ENCODE assay signal across 1 cellular context in genomic region chr2:96760036-96760985, GRCh38.
TF ChIP-seq lines count a peak whose summit lies in the region.

Gene CNNM4 (plus strand): TSS chr2:96760902. CDS start chr2:96761000, 98 bp downstream.

TF ChIP-seq in HepG2, 621 proteins besides CTCF, POLR2A, EP300 and RAD21 (continued from another document and continues in another):
- TF ChIP-seq ZNF883 (CRISPR knock-in tag; IDR thresholded peaks at IDR 0.05; ENCODE audit: not compliant biosample characterization) (no peak), ZFP37 (CRISPR knock-in tag; IDR thresholded peaks at IDR 0.05; ENCODE audit: borderline replicate concordance) (0 out of 2 replicates have a peak, but pooled peaks have one; percentile 48), ZNF446 (CRISPR knock-in tag; IDR thresholded peaks at IDR 0.05) (no peak), ZBTB3 (CRISPR knock-in tag; IDR thresholded peaks at IDR 0.05; ENCODE audit: borderline replicate concordance, low read depth) (0 out of 2 replicates have a peak, but pooled peaks have one; percentile 17), SUZ12 (IDR thresholded peaks at IDR 0.05; ENCODE audit: low read depth, low read length) (no peak), MLLT10 (CRISPR knock-in tag; IDR thresholded peaks at IDR 0.05) (no peak), ATF6 (CRISPR knock-in tag; conservative IDR thresholded peaks at IDR 0.05) (no peak), NFKBIZ (CRISPR knock-in tag; IDR thresholded peaks at IDR 0.05) (peak; percentile 48; the same call in 1 of the 2 replicates), ETV5 (CRISPR knock-in tag; IDR thresholded peaks at IDR 0.05; ENCODE audit: borderline replicate concordance) (no peak), ZBTB39 (CRISPR knock-in tag; IDR thresholded peaks at IDR 0.05) (0 out of 2 replicates have a peak, but pooled peaks have one; percentile 30), MAFG (CRISPR knock-in tag; IDR thresholded peaks at IDR 0.05) (no peak), STAT6 (CRISPR knock-in tag; IDR thresholded peaks at IDR 0.05; ENCODE audit: borderline replicate concordance) (no peak), ZNF792 (CRISPR knock-in tag; IDR thresholded peaks at IDR 0.05) (peak; percentile 14; the same call in 1 of the 2 replicates), FOXO4 (CRISPR knock-in tag; conservative IDR thresholded peaks at IDR 0.05) (no peak), CREB3 (CRISPR knock-in tag; IDR thresholded peaks at IDR 0.05) (no peak), ZNF549 (CRISPR knock-in tag; IDR thresholded peaks at IDR 0.05) (no peak), MLX (CRISPR knock-in tag; IDR thresholded peaks at IDR 0.05) (peak; percentile 50; the same call in 1 of the 2 replicates), ZNF317 (CRISPR knock-in tag; IDR thresholded peaks at IDR 0.05) (no peak), FUBP1 (CRISPR knock-in tag; IDR thresholded peaks at IDR 0.05; ENCODE audit: borderline replicate concordance) (no peak), MYNN (CRISPR knock-in tag; IDR thresholded peaks at IDR 0.05; ENCODE audit: low read depth) (no peak), NFYB (CRISPR knock-in tag; IDR thresholded peaks at IDR 0.05) (peak; percentile 43), HCFC1 (IDR thresholded peaks at IDR 0.05; ENCODE audit: low read depth, low read length) (no peak), MATR3 (CRISPR knock-in tag; IDR thresholded peaks at IDR 0.05) (no peak), ZNF44 (CRISPR knock-in tag; IDR thresholded peaks at IDR 0.05) (no peak), ZNF33B (CRISPR knock-in tag; IDR thresholded peaks at IDR 0.05) (0 out of 2 replicates have a peak, but pooled peaks have one; percentile 14), ZNF331 (CRISPR knock-in tag; IDR thresholded peaks at IDR 0.05) (no peak), ZNF550 (CRISPR knock-in tag; IDR thresholded peaks at IDR 0.05; ENCODE audit: borderline replicate concordance) (no peak), ZNF891 (CRISPR knock-in tag; IDR thresholded peaks at IDR 0.05) (peak; percentile 22; the same call in 1 of the 2 replicates), RNF2 (conservative IDR thresholded peaks at IDR 0.05; ENCODE audit: low read depth) (peak; percentile 73)
- TF ChIP-seq, protein P1, sequence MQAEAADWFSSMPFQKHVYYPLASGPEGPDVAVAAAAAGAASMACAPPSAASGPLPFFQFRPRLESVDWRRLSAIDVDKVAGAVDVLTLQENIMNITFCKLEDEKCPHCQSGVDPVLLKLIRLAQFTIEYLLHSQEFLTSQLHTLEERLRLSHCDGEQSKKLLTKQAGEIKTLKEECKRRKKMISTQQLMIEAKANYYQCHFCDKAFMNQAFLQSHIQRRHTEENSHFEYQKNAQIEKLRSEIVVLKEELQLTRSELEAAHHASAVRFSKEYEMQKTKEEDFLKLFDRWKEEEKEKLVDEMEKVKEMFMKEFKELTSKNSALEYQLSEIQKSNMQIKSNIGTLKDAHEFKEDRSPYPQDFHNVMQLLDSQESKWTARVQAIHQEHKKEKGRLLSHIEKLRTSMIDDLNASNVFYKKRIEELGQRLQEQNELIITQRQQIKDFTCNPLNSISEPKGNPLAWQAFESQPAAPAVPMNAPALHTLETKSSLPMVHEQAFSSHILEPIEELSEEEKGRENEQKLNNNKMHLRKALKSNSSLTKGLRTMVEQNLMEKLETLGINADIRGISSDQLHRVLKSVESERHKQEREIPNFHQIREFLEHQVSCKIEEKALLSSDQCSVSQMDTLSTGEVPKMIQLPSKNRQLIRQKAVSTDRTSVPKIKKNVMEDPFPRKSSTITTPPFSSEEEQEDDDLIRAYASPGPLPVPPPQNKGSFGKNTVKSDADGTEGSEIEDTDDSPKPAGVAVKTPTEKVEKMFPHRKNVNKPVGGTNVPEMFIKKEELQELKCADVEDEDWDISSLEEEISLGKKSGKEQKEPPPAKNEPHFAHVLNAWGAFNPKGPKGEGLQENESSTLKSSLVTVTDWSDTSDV (CRISPR knock-in tag; IDR thresholded peaks at IDR 0.05) = no peak
- TF ChIP-seq, protein P2, sequence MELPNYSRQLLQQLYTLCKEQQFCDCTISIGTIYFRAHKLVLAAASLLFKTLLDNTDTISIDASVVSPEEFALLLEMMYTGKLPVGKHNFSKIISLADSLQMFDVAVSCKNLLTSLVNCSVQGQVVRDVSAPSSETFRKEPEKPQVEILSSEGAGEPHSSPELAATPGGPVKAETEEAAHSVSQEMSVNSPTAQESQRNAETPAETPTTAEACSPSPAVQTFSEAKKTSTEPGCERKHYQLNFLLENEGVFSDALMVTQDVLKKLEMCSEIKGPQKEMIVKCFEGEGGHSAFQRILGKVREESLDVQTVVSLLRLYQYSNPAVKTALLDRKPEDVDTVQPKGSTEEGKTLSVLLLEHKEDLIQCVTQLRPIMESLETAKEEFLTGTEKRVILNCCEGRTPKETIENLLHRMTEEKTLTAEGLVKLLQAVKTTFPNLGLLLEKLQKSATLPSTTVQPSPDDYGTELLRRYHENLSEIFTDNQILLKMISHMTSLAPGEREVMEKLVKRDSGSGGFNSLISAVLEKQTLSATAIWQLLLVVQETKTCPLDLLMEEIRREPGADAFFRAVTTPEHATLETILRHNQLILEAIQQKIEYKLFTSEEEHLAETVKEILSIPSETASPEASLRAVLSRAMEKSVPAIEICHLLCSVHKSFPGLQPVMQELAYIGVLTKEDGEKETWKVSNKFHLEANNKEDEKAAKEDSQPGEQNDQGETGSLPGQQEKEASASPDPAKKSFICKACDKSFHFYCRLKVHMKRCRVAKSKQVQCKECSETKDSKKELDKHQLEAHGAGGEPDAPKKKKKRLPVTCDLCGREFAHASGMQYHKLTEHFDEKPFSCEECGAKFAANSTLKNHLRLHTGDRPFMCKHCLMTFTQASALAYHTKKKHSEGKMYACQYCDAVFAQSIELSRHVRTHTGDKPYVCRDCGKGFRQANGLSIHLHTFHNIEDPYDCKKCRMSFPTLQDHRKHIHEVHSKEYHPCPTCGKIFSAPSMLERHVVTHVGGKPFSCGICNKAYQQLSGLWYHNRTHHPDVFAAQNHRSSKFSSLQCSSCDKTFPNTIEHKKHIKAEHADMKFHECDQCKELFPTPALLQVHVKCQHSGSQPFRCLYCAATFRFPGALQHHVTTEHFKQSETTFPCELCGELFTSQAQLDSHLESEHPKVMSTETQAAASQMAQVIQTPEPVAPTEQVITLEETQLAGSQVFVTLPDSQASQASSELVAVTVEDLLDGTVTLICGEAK (IDR thresholded peaks at IDR 0.05) = no peak
- TF ChIP-seq, protein P2 (CRISPR knock-in tag; IDR thresholded peaks at IDR 0.05) = no peak
